ENCODE assay signal across 1 cellular context in genomic region chr9:121121582-121122087, GRCh38.
TF ChIP-seq lines count a peak whose summit lies in the region.

No MANE protein-coding gene starts in this region.

TF ChIP-seq in H1, 55 proteins besides CTCF, POLR2A, EP300 and RAD21 (continued from another document):
- TF ChIP-seq CBX5 (IDR thresholded peaks at IDR 0.05; ENCODE audit: low read depth, low read length) (no peak), GTF2F1 (IDR thresholded peaks at IDR 0.05; ENCODE audit: borderline replicate concordance, low read depth, low read length) (no peak), CTBP2 (IDR thresholded peaks at IDR 0.05; ENCODE audit: borderline replicate concordance, insufficient read depth, insufficient read length, low read length) (no peak), RNF2 (IDR thresholded peaks at IDR 0.05; ENCODE audit: borderline replicate concordance, low read depth, low read length, missing control alignments, poor library complexity, severe bottlenecking) (no peak), SIRT6 (IDR thresholded peaks at IDR 0.05; ENCODE audit: low read length) (no peak), SUZ12 (IDR thresholded peaks at IDR 0.05; ENCODE audit: low read length) (no peak), ATF2 (IDR thresholded peaks at IDR 0.05; ENCODE audit: low read length) (no peak), PHF8 (conservative IDR thresholded peaks at IDR 0.05; ENCODE audit: low read depth, low read length) (no peak), SIN3A (conservative IDR thresholded peaks at IDR 0.05 in 1 of 2, IDR thresholded peaks at IDR 0.05 in 1 of 2; ENCODE audit: low read depth in 1 of 2, low read length in 2 of 2) (0 out of 4 replicates have a peak, but pooled peaks of 1 of the 2 experiments have one; percentile 44), CHD2 (IDR thresholded peaks at IDR 0.05; ENCODE audit: low read length) (peak; percentile 62), TEAD4 (IDR thresholded peaks at IDR 0.05; ENCODE audit: low read depth, low read length) (peak; percentile 81), JUN (IDR thresholded peaks at IDR 0.05; ENCODE audit: low read depth, low read length) (no peak), MAFK (IDR thresholded peaks at IDR 0.05; ENCODE audit: low read depth, low read length) (no peak), HDAC2 (IDR thresholded peaks at IDR 0.05; ENCODE audit: borderline replicate concordance in 1 of 2, low read depth in 2 of 2, low read length in 2 of 2) (no peak), BRCA1 (IDR thresholded peaks at IDR 0.05; ENCODE audit: low read depth, low read length) (no peak), TBP (IDR thresholded peaks at IDR 0.05; ENCODE audit: low read depth, low read length) (peak; percentile 83), EGR1 (IDR thresholded peaks at IDR 0.05; ENCODE audit: borderline replicate concordance, low read depth, low read length) (no peak), POU5F1 (IDR thresholded peaks at IDR 0.05; ENCODE audit: low read depth, low read length) (no peak), USF2 (IDR thresholded peaks at IDR 0.05; ENCODE audit: low read length) (no peak), SP4 (IDR thresholded peaks at IDR 0.05; ENCODE audit: low read length) (no peak), GABPA (IDR thresholded peaks at IDR 0.05; ENCODE audit: borderline replicate concordance, insufficient read depth, low read length) (no peak), ATF3 (IDR thresholded peaks at IDR 0.05; ENCODE audit: insufficient read depth, low read depth, low read length) (no peak), YY1 (IDR thresholded peaks at IDR 0.05; ENCODE audit: low read depth, low read length) (no peak), NANOG (IDR thresholded peaks at IDR 0.05; ENCODE audit: insufficient read depth, low read depth, low read length, poor library complexity, severe bottlenecking) (no peak), KDM5A (IDR thresholded peaks at IDR 0.05; ENCODE audit: low read length) (no peak), ASH2L (IDR thresholded peaks at IDR 0.05; ENCODE audit: low read length) (peak; percentile 20), CREB1 (IDR thresholded peaks at IDR 0.05) (no peak), CHD1 (IDR thresholded peaks at IDR 0.05; ENCODE audit: low read depth, low read length) (no peak), SP1 (IDR thresholded peaks at IDR 0.05; ENCODE audit: low read depth, low read length) (peak; percentile 81), RBBP5 (IDR thresholded peaks at IDR 0.05; ENCODE audit: borderline replicate concordance, low read depth, low read length) (no peak), TAF7 (optimal IDR thresholded peaks at IDR 0.05; ENCODE audit: borderline replicate concordance, low read depth, low read length) (no peak), ZNF274 (IDR thresholded peaks at IDR 0.05; ENCODE audit: borderline replicate concordance, extremely low read depth, low read length) (no peak), E2F6 (IDR thresholded peaks at IDR 0.05) (peak; percentile 48; the same call in 1 of the 2 replicates), SAP30 (IDR thresholded peaks at IDR 0.05; ENCODE audit: insufficient read depth, insufficient replicate concordance, low read length) (no peak), HDAC6 (IDR thresholded peaks at IDR 0.05; ENCODE audit: low read depth, low read length) (no peak), KDM1A (IDR thresholded peaks at IDR 0.05; ENCODE audit: borderline replicate concordance, low read length) (no peak), TAF1 (IDR thresholded peaks at IDR 0.05; ENCODE audit: low read depth, low read length) (peak; percentile 72), SRF (IDR thresholded peaks at IDR 0.05; ENCODE audit: low read depth, low read length) (no peak), JUND (IDR thresholded peaks at IDR 0.05; ENCODE audit: low read length) (no peak), RFX5 (IDR thresholded peaks at IDR 0.05; ENCODE audit: borderline replicate concordance, low read depth, low read length) (no peak), MAX (IDR thresholded peaks at IDR 0.05) (0 out of 2 replicates have a peak, but pooled peaks have one; percentile 50), KDM4A (IDR thresholded peaks at IDR 0.05; ENCODE audit: low read depth, low read length, severe bottlenecking) (no peak), SIX5 (IDR thresholded peaks at IDR 0.05; ENCODE audit: low read depth, low read length) (no peak), CHD7 (IDR thresholded peaks at IDR 0.05; ENCODE audit: insufficient replicate concordance, low read length) (no peak), CEBPB (IDR thresholded peaks at IDR 0.05; ENCODE audit: low read depth, low read length) (no peak; the same call in 1 of the 2 replicates)
TF ChIP-seq in H1: peak in this region for 9.
